ENCODE assay signal across 12 cellular contexts in the genomic region with DNA sequence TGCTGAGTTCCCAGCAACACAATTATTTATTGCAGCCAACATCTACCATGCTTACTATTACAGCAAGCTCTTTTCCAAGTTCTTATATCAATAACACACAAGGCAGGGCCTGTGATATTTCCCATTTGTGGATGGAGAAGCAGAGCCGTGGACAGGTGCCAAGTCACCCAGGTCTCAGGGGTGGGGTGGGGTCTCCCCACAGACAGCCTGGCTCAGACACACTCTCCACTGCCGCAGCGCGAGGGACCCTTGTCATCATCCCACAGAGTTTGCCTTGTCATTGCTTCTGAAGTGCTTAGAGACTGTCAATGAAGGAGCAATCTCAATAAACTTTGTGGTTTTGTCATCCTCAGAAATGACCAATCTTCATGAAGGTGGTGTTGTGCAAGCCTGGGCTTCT.
"Had no signal": no experiment of that assay in that cellular context is flagged by ENCODE, and none has a peak within 500 bp of the region (broad histone marks: within the 10 kb centered on the region; RNA-seq: fewer than 3 reads in every experiment).

No MANE protein-coding gene starts in this region.

- H3K36me3 ChIP-seq: ovary had no signal

- H3K27ac Mint-ChIP-seq: activated CD4-positive, alpha-beta T cell treated with anti-CD3 and anti-CD28 coated beads, Interleukin-2, amount 10 ng/mL, durations not matched to agents 7 days and 5 days; endodermal cell; T-helper 1 cell treated with Interleukin-12 subunit alpha and Interleukin-12 subunit beta and Interleukin-4 antibody, amounts not matched to agents 30 μg/mL and 1 μg/mL, for 36 hours had no signal

- H3K4me3 ChIP-seq: adrenal gland, ovary had no signal

- DNase-seq: activated CD4-positive, alpha-beta T cell treated with anti-CD3 and anti-CD28 coated beads, Interleukin-2, amount 10 ng/mL, durations not matched to agents 7 days and 5 days; activated CD4-positive, CD25-positive, alpha-beta regulatory T cell; activated naive CD4-positive, alpha-beta T cell treated with anti-CD3 and anti-CD28 coated beads, Interleukin-2, amount 50 U/mL, for 16 hours; activated T-cell treated with anti-CD3 and anti-CD28 coated beads for 4 hours; adrenal gland; endodermal cell; erythroblast; ovary; small intestine; trophoblast cell had no signal

- H3K9me3 Mint-ChIP-seq: activated CD4-positive, alpha-beta T cell treated with anti-CD3 and anti-CD28 coated beads, Interleukin-2, amount 10 ng/mL, durations not matched to agents 7 days and 5 days; central memory CD8-positive, alpha-beta T cell; T-helper 1 cell treated with Interleukin-12 subunit alpha and Interleukin-12 subunit beta and Interleukin-4 antibody, amounts not matched to agents 30 μg/mL and 1 μg/mL, for 36 hours had no signal

- H3K27me3 ChIP-seq: adrenal gland, ovary had no signal

- H3K4me3 Mint-ChIP-seq: activated CD4-positive, alpha-beta T cell treated with anti-CD3 and anti-CD28 coated beads, Interleukin-2, amount 10 ng/mL, durations not matched to agents 7 days and 5 days; central memory CD8-positive, alpha-beta T cell; endodermal cell; T-helper 1 cell treated with Interleukin-12 subunit alpha and Interleukin-12 subunit beta and Interleukin-4 antibody, amounts not matched to agents 30 μg/mL and 1 μg/mL, for 36 hours had no signal

- H3K27ac ChIP-seq: ovary had no signal

- H3K4me1 Mint-ChIP-seq: activated CD4-positive, alpha-beta T cell treated with anti-CD3 and anti-CD28 coated beads, Interleukin-2, amount 10 ng/mL, durations not matched to agents 7 days and 5 days; central memory CD8-positive, alpha-beta T cell had no signal

- H3K9me3 ChIP-seq: adrenal gland, ovary had no signal
